ENCODE assay signal across 10 cellular contexts in genomic region chr1:114154146-114154962, GRCh38. TPM values are rescaled to one million over a fixed set of nuclear protein-coding genes. Genes with fewer than 3 reads are reported as not detected.
A peak's percentile ranks its signal among the peaks of the same experiment; 100 is the strongest.
DNase-seq lines count a peak whose midpoint lies in the region; ATAC-seq and TF ChIP-seq lines count a peak whose summit lies in the region.
"Had no signal": no experiment of that assay in that cellular context is flagged by ENCODE, and none has a peak within 500 bp of the region (broad histone marks: within the 10 kb centered on the region; RNA-seq: fewer than 3 reads in every experiment).

No MANE protein-coding gene starts in this region.

- peaks cover 21% of the 10 kb centered on the region for H3K27me3 ChIP-seq in CD4-positive, CD25-positive, alpha-beta regulatory T cell (ENCODE audit: control insufficient read depth, insufficient read depth, low read length)
- H3K27me3 ChIP-seq in HUES48 (ENCODE audit: control insufficient read depth, insufficient read depth, low read length) (peaks cover 30% of the 10 kb centered on the region), prostate gland (replicated peaks; ENCODE audit: insufficient read depth) (peaks cover 11% of the 10 kb centered on the region), esophagus squamous epithelium (peaks cover 18 to 100% (median 34%) of the 10 kb centered on the region in 4 donors)
- peaks cover 7 to 27% of the 10 kb centered on the region in 2 donors for H3K27me3 ChIP-seq in naive thymus-derived CD4-positive, alpha-beta T cell (ENCODE audit: control insufficient read depth in 2 of 2, insufficient read depth in 2 of 2, low read length in 2 of 2)

- POLR2A ChIA-PET in naive thymus-derived CD4-positive, alpha-beta T cell (lab: Charles Lee) = no interaction called here

- H3K9me3 ChIP-seq in CD4-positive, CD25-positive, alpha-beta regulatory T cell (ENCODE audit: control insufficient read depth in 2 of 2, low read length in 2 of 2) = no peaks in the 10 kb centered on the region
- H3K9me3 ChIP-seq in HUES48 (ENCODE audit: control insufficient read depth, insufficient read depth, low read length) (no peaks in the 10 kb centered on the region), prostate gland (no peaks in the 10 kb centered on the region), esophagus squamous epithelium (no peaks in the 10 kb centered on the region)
- H3K9me3 ChIP-seq in naive thymus-derived CD4-positive, alpha-beta T cell (ENCODE audit: control insufficient read depth in 2 of 3, low read length in 3 of 3) = no peaks in the 10 kb centered on the region

- CTCF ChIA-PET in naive thymus-derived CD4-positive, alpha-beta T cell (lab: Charles Lee) = no interaction called here

- peak overlapping the region; percentile 15 for H3K4me3 ChIP-seq in CD4-positive, CD25-positive, alpha-beta regulatory T cell (ENCODE audit: low read depth, low read length)
- H3K4me3 ChIP-seq in HUES48 (ENCODE audit: low read depth, low read length) (peak overlapping the region; percentile 87), prostate gland (no peak overlapping the region), esophagus squamous epithelium (peak overlapping the region in 1 of 4 donors; percentile 67)
- H3K4me3 ChIP-seq in naive thymus-derived CD4-positive, alpha-beta T cell (ENCODE audit: low read length) = peak overlapping the region; percentile 20
- H3K4me3 ChIP-seq: GM12878 had no signal

- DNase-seq in CD4-positive, CD25-positive, alpha-beta regulatory T cell = no peak
- no peak for DNase-seq in central memory CD8-positive, alpha-beta T cell (ENCODE audit: low spot score in 2 of 2)
- peak in 2 of 9 donors; percentile 5 to 12 for DNase-seq in naive thymus-derived CD4-positive, alpha-beta T cell
- DNase-seq in prostate gland (ENCODE audit: low spot score) (no peak), esophagus squamous epithelium (lab: John Stamatoyannopoulos, UW) (no peak), HT-29 (ENCODE audit: low spot score) (no peak)
- DNase-seq: T-helper 2 cell had no signal

- no peak overlapping the region for H3K9ac ChIP-seq in HUES48 (ENCODE audit: low read depth, low read length)

- H3K9me3 Mint-ChIP-seq in CD4-positive, CD25-positive, alpha-beta regulatory T cell = peaks cover 0 to 5% (median 1%) of the 10 kb centered on the region in 7 donors
- no peaks in the 10 kb centered on the region for H3K9me3 Mint-ChIP-seq in central memory CD8-positive, alpha-beta T cell
- peaks cover 0 to 5% (median 0%) of the 10 kb centered on the region in 11 donors for H3K9me3 Mint-ChIP-seq in naive thymus-derived CD4-positive, alpha-beta T cell

- H3K36me3 Mint-ChIP-seq in CD4-positive, CD25-positive, alpha-beta regulatory T cell = no peaks in the 10 kb centered on the region
- peaks cover 2% of the 10 kb centered on the region for H3K36me3 Mint-ChIP-seq in central memory CD8-positive, alpha-beta T cell (ENCODE audit: insufficient read depth)
- H3K36me3 Mint-ChIP-seq in naive thymus-derived CD4-positive, alpha-beta T cell = peaks cover 0 to 5% (median 0%) of the 10 kb centered on the region in 5 donors

- intact Hi-C loops in naive thymus-derived CD4-positive, alpha-beta T cell (cut with micrococcal nuclease) = no loop called here
- intact Hi-C loops in prostate gland (cut with DNase I) = loop anchor here (5.0 kb wide), 1 partner anchor 177 kb away; the partner anchor contains the start of gene OLFML3
- intact Hi-C loops in esophagus squamous epithelium (cut with DNase I) = no loop called here

- no peak for ATAC-seq in CD4-positive, CD25-positive, alpha-beta regulatory T cell (ENCODE audit: low read depth in 2 of 2)
- no peak for ATAC-seq in central memory CD8-positive, alpha-beta T cell (replicated peaks; ENCODE audit: extremely low read depth, poor library complexity, severe bottlenecking)
- peak; percentile 10 for ATAC-seq in naive thymus-derived CD4-positive, alpha-beta T cell
- ATAC-seq in HG03354 (IDR thresholded peaks at IDR 0.05; ENCODE audit: poor library complexity, severe bottlenecking, unreplicated experiment) = no peak
- ATAC-seq: GM12878 had no signal

- H3K36me3 ChIP-seq in CD4-positive, CD25-positive, alpha-beta regulatory T cell (ENCODE audit: control insufficient read depth, insufficient read depth, low read length) = no peaks in the 10 kb centered on the region
- H3K36me3 ChIP-seq in HUES48 (ENCODE audit: control insufficient read depth, insufficient read depth, low read length) = peaks cover 17% of the 10 kb centered on the region
- H3K36me3 ChIP-seq in naive thymus-derived CD4-positive, alpha-beta T cell (ENCODE audit: control insufficient read depth in 2 of 3, insufficient read depth in 3 of 3, low read length in 3 of 3) = no peaks in the 10 kb centered on the region
- no peaks in the 10 kb centered on the region for H3K36me3 ChIP-seq in prostate gland
- no peaks in the 10 kb centered on the region for H3K36me3 ChIP-seq in esophagus squamous epithelium

- no peak overlapping the region for H3K27ac ChIP-seq in CD4-positive, CD25-positive, alpha-beta regulatory T cell (ENCODE audit: insufficient read depth, low read length, poor library complexity, severe bottlenecking)
- H3K27ac ChIP-seq in HUES48 (ENCODE audit: low read depth, low read length) (no peak overlapping the region), prostate gland (no peak overlapping the region), esophagus squamous epithelium (no peak overlapping the region)
- no peak overlapping the region for H3K27ac ChIP-seq in naive thymus-derived CD4-positive, alpha-beta T cell (ENCODE audit: low read depth, low read length)

- WGBS in prostate gland = 6% methylated on average over 41 of the region's 41 CpGs
- WGBS in esophagus squamous epithelium, 2 donors = 7 to 15% methylated on average over 11 to 28 of the region's 41 CpGs

- H3K4me1 ChIP-seq in CD4-positive, CD25-positive, alpha-beta regulatory T cell (ENCODE audit: control insufficient read depth, insufficient read depth, low read length, poor library complexity, severe bottlenecking) = peaks cover 19% of the 10 kb centered on the region
- H3K4me1 ChIP-seq in HUES48 (ENCODE audit: control insufficient read depth, insufficient read depth, low read length) (peaks cover 44% of the 10 kb centered on the region), prostate gland (replicated peaks) (peaks cover 7% of the 10 kb centered on the region), esophagus squamous epithelium (peaks cover 21 to 33% (median 25%) of the 10 kb centered on the region in 3 donors)
- peaks cover 6 to 16% of the 10 kb centered on the region in 2 donors for H3K4me1 ChIP-seq in naive thymus-derived CD4-positive, alpha-beta T cell (ENCODE audit: control insufficient read depth in 2 of 2, insufficient read depth in 2 of 2, low read length in 2 of 2)

- H3K4me1 Mint-ChIP-seq in CD4-positive, CD25-positive, alpha-beta regulatory T cell = peaks cover 0 to 21% (median 10%) of the 10 kb centered on the region in 4 donors
- H3K4me1 Mint-ChIP-seq in central memory CD8-positive, alpha-beta T cell = peaks cover 12% of the 10 kb centered on the region
- peaks cover 5 to 14% (median 11%) of the 10 kb centered on the region in 7 donors for H3K4me1 Mint-ChIP-seq in naive thymus-derived CD4-positive, alpha-beta T cell

- no peak overlapping the region for H3K27ac Mint-ChIP-seq in CD4-positive, CD25-positive, alpha-beta regulatory T cell
- no peak overlapping the region for H3K27ac Mint-ChIP-seq in central memory CD8-positive, alpha-beta T cell (ENCODE audit: low read depth)
- H3K27ac Mint-ChIP-seq in naive thymus-derived CD4-positive, alpha-beta T cell = peak overlapping the region in 1 of 9 donors; percentile 11

- TF ChIP-seq CTCF in prostate gland (IDR thresholded peaks at IDR 0.05) = no peak
- no peak for TF ChIP-seq CTCF in esophagus squamous epithelium (IDR thresholded peaks at IDR 0.05)

- H3K4me3 Mint-ChIP-seq in CD4-positive, CD25-positive, alpha-beta regulatory T cell = peak overlapping the region in 3 of 4 donors; percentile 48 to 76 (median 72)
- peak overlapping the region; percentile 66 for H3K4me3 Mint-ChIP-seq in central memory CD8-positive, alpha-beta T cell
- H3K4me3 Mint-ChIP-seq in naive thymus-derived CD4-positive, alpha-beta T cell = peak overlapping the region in 9 of 10 donors; percentile 40 to 86 (median 75)

- TF ChIP-seq POLR2A in prostate gland (IDR thresholded peaks at IDR 0.05) (no peak), esophagus squamous epithelium (IDR thresholded peaks at IDR 0.05) (no peak)

- H3K27me3 Mint-ChIP-seq in CD4-positive, CD25-positive, alpha-beta regulatory T cell = peaks cover 68% of the 10 kb centered on the region
- peaks cover 86% of the 10 kb centered on the region for H3K27me3 Mint-ChIP-seq in central memory CD8-positive, alpha-beta T cell
- peaks cover 66 to 77% (median 72%) of the 10 kb centered on the region in 5 donors for H3K27me3 Mint-ChIP-seq in naive thymus-derived CD4-positive, alpha-beta T cell

RNA-seq across cellular contexts. Expression of gene SYT6, which starts 0.7 kb away (rescaled TPM):
- total RNA-seq in CD4-positive, CD25-positive, alpha-beta regulatory T cell = 0.17 TPM
- not detected for polyA plus RNA-seq in CD4-positive, CD25-positive, alpha-beta regulatory T cell
- not detected for total RNA-seq in naive thymus-derived CD4-positive, alpha-beta T cell
- not detected for polyA plus RNA-seq in naive thymus-derived CD4-positive, alpha-beta T cell
- total RNA-seq in prostate gland = 1 to 10 TPM in 1 of 2 donors, not detected in 1; 1.6 TPM
- not detected for total RNA-seq in esophagus squamous epithelium
- total RNA-seq in HT-29 (2014; rRNA removed; shearing (Covaris generic)) = not detected in 2 replicates

Comparison
In these comparisons a context has a peak if more than half of its experiments do, and no peak if none do; other contexts are left out.
1. H3K4me3 ChIP-seq: peak in CD4-positive, CD25-positive, alpha-beta regulatory T cell (single experiment), HUES48 (single experiment) and naive thymus-derived CD4-positive, alpha-beta T cell (single experiment); none in prostate gland (0 of 2).
2. Peak in every context shown above with its lines, with median percentiles within 50 percentile points of each other: H3K4me3 Mint-ChIP-seq.